12 cellular contexts compared by ENCODE assay signal in the genomic region with DNA sequence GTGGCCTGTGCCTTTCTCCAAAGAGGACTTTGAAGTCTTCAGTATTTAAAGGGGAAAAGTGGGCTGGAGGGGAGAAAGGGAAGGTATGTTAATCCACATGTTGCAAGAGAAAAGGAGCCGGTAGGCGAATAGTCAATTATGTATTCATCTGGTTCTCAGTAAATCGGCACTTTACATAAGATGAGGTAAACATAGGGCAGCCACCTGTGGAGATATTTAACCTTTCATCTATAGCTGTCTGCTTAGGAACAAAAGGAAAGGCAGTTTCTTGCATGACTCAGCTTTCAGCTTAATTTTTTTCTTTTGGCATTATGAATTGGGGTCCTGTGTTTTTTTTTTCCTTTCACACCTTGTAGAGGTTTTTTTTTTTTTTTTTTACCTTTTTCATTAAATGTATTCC. TPM values are rescaled to one million over a fixed set of nuclear protein-coding genes. Genes with fewer than 3 reads are reported as not detected.
DNase-seq lines count a peak whose midpoint lies in the region; ATAC-seq and TF ChIP-seq lines count a peak whose summit lies in the region.
"Had no signal": no experiment of that assay in that cellular context is flagged by ENCODE, and none has a peak within 500 bp of the region (broad histone marks: within the 10 kb centered on the region; RNA-seq: fewer than 3 reads in every experiment).

No MANE protein-coding gene starts in this region.

- ATAC-seq in CD4-positive, alpha-beta T cell (ENCODE audit: poor library complexity) = peak; percentile 75
- no peak for ATAC-seq in GM21447 (IDR thresholded peaks at IDR 0.05; ENCODE audit: unreplicated experiment)

- H3K27me3 ChIP-seq in CD4-positive, alpha-beta T cell (ENCODE audit: control insufficient read depth, insufficient read depth, low read length) = no peaks in the 10 kb centered on the region
- H3K27me3 ChIP-seq in esophagus muscularis mucosa = no peaks in the 10 kb centered on the region
- no peaks in the 10 kb centered on the region for H3K27me3 ChIP-seq in dorsolateral prefrontal cortex
- H3K27me3 ChIP-seq: transverse colon had no signal

- POLR2A ChIA-PET in CD4-positive, alpha-beta T cell (lab: Charles Lee) = interaction anchor here (0.6 to 2.6 kb wide), 4 partner anchors 10 to 62 kb away, joined by 3 to 8 read pairs (median 7); no protein-coding TSS in a partner anchor

- CTCF ChIA-PET in CD4-positive, alpha-beta T cell (lab: Charles Lee) = interaction anchor here (0.6 to 1.9 kb wide), 6 partner anchors 14 to 168 kb away, joined by 3 to 8 read pairs (median 4); no protein-coding TSS in a partner anchor

- peak overlapping the region; percentile 50 for H3K27ac ChIP-seq in CD4-positive, alpha-beta T cell (ENCODE audit: low read depth, low read length)
- no peak overlapping the region for H3K27ac ChIP-seq in esophagus muscularis mucosa (replicated peaks in 1 of 4)
- no peak overlapping the region for H3K27ac ChIP-seq in dorsolateral prefrontal cortex
- H3K27ac ChIP-seq: left ventricle myocardium inferior, transverse colon had no signal

- H3K4me3 ChIP-seq in esophagus muscularis mucosa (no peak overlapping the region), dorsolateral prefrontal cortex (no peak overlapping the region)
- H3K4me3 ChIP-seq: left ventricle myocardium inferior, skin epidermis, transverse colon had no signal

- no peak for DNase-seq in CD4-positive, alpha-beta T cell
- DNase-seq in COR-L47 (lab: John Stamatoyannopoulos, UW) (peak; percentile 19), NCI-H748 (lab: John Stamatoyannopoulos, UW; ENCODE audit: unreplicated experiment) (peak; percentile 86), esophagus muscularis mucosa (ENCODE audit: extremely low spot score) (peak; percentile 60), NCI-H2029 treated with DMSO at 0.1 percent for 48 hours (lab: John Stamatoyannopoulos, UW) (no peak), dorsolateral prefrontal cortex (no peak)
- DNase-seq: head of caudate nucleus, left ventricle myocardium inferior, RPMI8226, transverse colon had no signal

- no peaks in the 10 kb centered on the region for H3K4me1 ChIP-seq in esophagus muscularis mucosa
- H3K4me1 ChIP-seq: left ventricle myocardium inferior, transverse colon had no signal

- no peak for TF ChIP-seq CTCF in CD4-positive, alpha-beta T cell (IDR thresholded peaks at IDR 0.05)
- TF ChIP-seq CTCF in esophagus muscularis mucosa (IDR thresholded peaks at IDR 0.05) (no peak), dorsolateral prefrontal cortex (IDR thresholded peaks at IDR 0.05 in 54 of 56, conservative IDR thresholded peaks at IDR 0.05 in 2 of 56; ENCODE audit: low read depth in 1 of 56, partially characterized antibody in 56 of 56) (no peak)

- H3K9me3 Mint-ChIP-seq in CD4-positive, alpha-beta T cell = peaks cover 2% of the 10 kb centered on the region

- H3K27ac Mint-ChIP-seq in CD4-positive, alpha-beta T cell = peak overlapping the region; percentile 75

- H3K4me3 Mint-ChIP-seq in CD4-positive, alpha-beta T cell = peak overlapping the region; percentile 59

- 65% methylated on average over 3 of the region's 3 CpGs for WGBS in esophagus muscularis mucosa

- no peak for TF ChIP-seq POLR2A in esophagus muscularis mucosa (IDR thresholded peaks at IDR 0.05; ENCODE audit: low read depth)

- no peaks in the 10 kb centered on the region for H3K27me3 Mint-ChIP-seq in CD4-positive, alpha-beta T cell

- no peaks in the 10 kb centered on the region for H3K36me3 ChIP-seq in esophagus muscularis mucosa
- H3K36me3 ChIP-seq: left ventricle myocardium inferior, transverse colon had no signal

- no peak for TF ChIP-seq EP300 in esophagus muscularis mucosa (IDR thresholded peaks at IDR 0.05)

- intact Hi-C loops in CD4-positive, alpha-beta T cell (cut with DNase I, micrococcal nuclease) = no loop called here
- intact Hi-C loops in esophagus muscularis mucosa (cut with DNase I) (no loop called here), dorsolateral prefrontal cortex (cut with DNase I) (no loop called here)

- H3K9me3 ChIP-seq in CD4-positive, alpha-beta T cell (ENCODE audit: control insufficient read depth, low read length) = no peaks in the 10 kb centered on the region
- H3K9me3 ChIP-seq in esophagus muscularis mucosa = no peaks in the 10 kb centered on the region
- H3K9me3 ChIP-seq: transverse colon had no signal

- peaks cover 92% of the 10 kb centered on the region for H3K4me1 Mint-ChIP-seq in CD4-positive, alpha-beta T cell (ENCODE audit: low read depth)

- H3K36me3 Mint-ChIP-seq in CD4-positive, alpha-beta T cell (ENCODE audit: low read depth) = peaks cover 87% of the 10 kb centered on the region

RNA-seq across cellular contexts. Expression of a gene that starts 42.2 kb away (rescaled TPM):
- total RNA-seq in CD4-positive, alpha-beta T cell = 10 to 100 TPM; 91.0 to 95.7 TPM
- total RNA-seq in esophagus muscularis mucosa = 1 to 10 TPM; 4.3 to 5.1 (median 4.9) TPM
- 10 to 100 TPM in 1 of 120 experiments, 1 to 10 TPM in 118, under 1 TPM in 1; 0.84 to 13.0 (median 3.0) TPM for total RNA-seq in dorsolateral prefrontal cortex

Comparison
In these comparisons a context has a peak if more than half of its experiments do, and no peak if none do; other contexts are left out.
1. DNase-seq: peak in COR-L47 (single experiment), NCI-H748 (single experiment) and esophagus muscularis mucosa (single experiment); none in CD4-positive, alpha-beta T cell (0 of 10), NCI-H2029 treated with DMSO at 0.1 percent for 48 hours (single experiment) and dorsolateral prefrontal cortex (0 of 10).
2. RNA of a gene that starts 42.2 kb away (total RNA-seq): 91.0 to 95.7 TPM in CD4-positive, alpha-beta T cell; 4.3 to 5.1 TPM in esophagus muscularis mucosa and 0.84 to 13.0 TPM in dorsolateral prefrontal cortex; every median in the first group is over 4 times any median in the second.